In genomic region chr1:51621161-51621560, GRCh38 we compare ENCODE assay signal across 27 cellular contexts. TPM values are rescaled to one million over a fixed set of nuclear protein-coding genes. Genes with fewer than 3 reads are reported as not detected.
A peak's percentile ranks its signal among the peaks of the same experiment; 100 is the strongest.
DNase-seq lines count a peak whose midpoint lies in the region; ATAC-seq and TF ChIP-seq lines count a peak whose summit lies in the region.
"Had no signal": no experiment of that assay in that cellular context is flagged by ENCODE, and none has a peak within 500 bp of the region (broad histone marks: within the 10 kb centered on the region; RNA-seq: fewer than 3 reads in every experiment).

No MANE protein-coding gene starts in this region.

- H3K9me3 ChIP-seq in H9 (ENCODE audit: control insufficient read depth, low read depth, low read length) = no peaks in the 10 kb centered on the region
- peaks cover 4% of the 10 kb centered on the region; the same call in 1 of the 2 replicates for H3K9me3 ChIP-seq in PC-9 (ENCODE audit: insufficient read depth, low read depth)
- H3K9me3 ChIP-seq in smooth muscle cell (replicated peaks; ENCODE audit: low read depth) = no peaks in the 10 kb centered on the region
- H3K9me3 ChIP-seq in ovary = no peaks in the 10 kb centered on the region
- H3K9me3 ChIP-seq: left lung, tibial nerve had no signal

- no peak overlapping the region for H2BK12ac ChIP-seq in H9 (ENCODE audit: insufficient read length, low read depth, low read length)

- H3K27ac Mint-ChIP-seq in H9 = peak overlapping the region in 1 of 3 experiments; percentile 44; a peak in 2 of 7 replicates
- H3K27ac Mint-ChIP-seq: activated CD8-positive, alpha-beta memory T cell treated with anti-CD3 and anti-CD28 coated beads, Interleukin-2, amount 10 ng/mL, durations not matched to agents 7 days and 5 days; activated T-helper 1 cell treated with anti-CD3 and anti-CD28 coated beads, Interleukin-12 subunit alpha, Interleukin-12 subunit beta, Interleukin-2, Interleukin-4 antibody, amounts not matched to agents 30 ng/mL and 10 ng/mL and 1 ng/mL, durations not matched to agents 14 hours and 24 hours and 36 hours; stimulated activated naive CD8-positive, alpha-beta T cell treated with anti-CD3 and anti-CD28 coated beads, Interleukin-15, Interleukin-2, amounts not matched to agents 100 ng/mL and 50 ng/mL, for 24 hours had no signal

- TF ChIP-seq CTCF in H9 (conservative IDR thresholded peaks at IDR 0.05) (no peak), PC-9 (conservative IDR thresholded peaks at IDR 0.05) (no peak), smooth muscle cell (IDR thresholded peaks at IDR 0.05; ENCODE audit: borderline replicate concordance, insufficient read depth, poor library complexity, severe bottlenecking) (no peak), ovary (IDR thresholded peaks at IDR 0.05) (no peak)

- H3K9me2 ChIP-seq in PC-9 (ENCODE audit: insufficient read depth) = no peaks in the 10 kb centered on the region

- H3K36me3 Mint-ChIP-seq in H9 (ENCODE audit: insufficient read depth in 1 of 3, low read depth in 3 of 3) = no peaks in the 10 kb centered on the region
- H3K36me3 Mint-ChIP-seq: activated CD8-positive, alpha-beta memory T cell treated with anti-CD3 and anti-CD28 coated beads, Interleukin-2, amount 10 ng/mL, durations not matched to agents 7 days and 5 days; mesothelial cell of epicardium had no signal

- WGBS in H9 (ENCODE audit: extremely low coverage, insufficient read length, low lambda C conversion rate) = no CpG with 5 or more reads among the region's 7 CpGs
- 69% methylated on average over 7 of the region's 7 CpGs for WGBS in smooth muscle cell (ENCODE audit: low lambda C conversion rate)
- WGBS in ovary, 3 donors = 64 to 86% (median 76%) methylated on average over 7 of the region's 7 CpGs

- H3K27me3 Mint-ChIP-seq in H9 (ENCODE audit: low read depth) = no peaks in the 10 kb centered on the region
- H3K27me3 Mint-ChIP-seq: activated CD8-positive, alpha-beta memory T cell treated with anti-CD3 and anti-CD28 coated beads, Interleukin-2, amount 10 ng/mL, durations not matched to agents 7 days and 5 days; activated naive CD4-positive, alpha-beta T cell treated with anti-CD3 and anti-CD28 coated beads, Interleukin-2, amount 50 U/mL, for 24 hours; central memory CD8-positive, alpha-beta T cell; naive thymus-derived CD4-positive, alpha-beta T cell; stimulated activated naive CD8-positive, alpha-beta T cell treated with anti-CD3 and anti-CD28 coated beads, Interleukin-15, Interleukin-2, amounts not matched to agents 100 ng/mL and 50 ng/mL, for 24 hours had no signal

- no peak overlapping the region for H2BK15ac ChIP-seq in H9 (ENCODE audit: low read depth, low read length)

- peaks cover 7% of the 10 kb centered on the region for H3K23me2 ChIP-seq in H9 (ENCODE audit: insufficient read length, low read depth, low read length, poor library complexity, severe bottlenecking)

- no peak overlapping the region for H2AK5ac ChIP-seq in H9 (ENCODE audit: insufficient read length, low read length)

- H3K14ac ChIP-seq in H9 (ENCODE audit: insufficient read depth, low read length) = no peak overlapping the region

- DNase-seq in H9 (peak; percentile 33), PC-9 (peak in 1 of 2 experiments; percentile 54), epithelial cell of prostate (ENCODE audit: low read depth, low spot score) (no peak), smooth muscle cell (lab: John Stamatoyannopoulos, UW; ENCODE audit: unreplicated experiment) (no peak), ovary (no peak), NCI-H526 (lab: John Stamatoyannopoulos, UW) (no peak)
- DNase-seq: activated CD4-positive, alpha-beta T cell treated with anti-CD3 and anti-CD28 coated beads, Interleukin-2, amount 50 U/mL, for 1 hour; activated CD8-positive, alpha-beta memory T cell treated with anti-CD3 and anti-CD28 coated beads, Interleukin-2, amount 10 ng/mL, durations not matched to agents 7 days and 5 days; anterior cingulate cortex; CD4-positive, CD25-positive, alpha-beta regulatory T cell; KG1; left lung; MV-4-11; naive thymus-derived CD4-positive, alpha-beta T cell; NCI-H1694 treated with DMSO at 0.1 percent for 48 hours; NCI-H2227 treated with DMSO at 0.1 percent for 48 hours; NCI-H748 treated with DMSO at 0.1 percent for 48 hours; T-helper 9 cell had no signal

- no peak overlapping the region for H2BK120ac ChIP-seq in H9 (ENCODE audit: low read depth, low read length, poor library complexity, severe bottlenecking)

- H2AFZ ChIP-seq in H9 (ENCODE audit: low read length) = no peak overlapping the region
- H2AFZ ChIP-seq in PC-9 = no peak overlapping the region
- H2AFZ ChIP-seq in smooth muscle cell (ENCODE audit: low read depth) = no peak overlapping the region

- no peak overlapping the region for H3T11ph ChIP-seq in H9 (ENCODE audit: low read length)

- no peak overlapping the region for H4K8ac ChIP-seq in H9 (replicated peaks; ENCODE audit: insufficient read length, low read depth, low read length)

- H4K91ac ChIP-seq in H9 (ENCODE audit: insufficient read length, low read depth, low read length) = no peak overlapping the region

- no peak overlapping the region for H2BK5ac ChIP-seq in H9 (ENCODE audit: insufficient read length, low read length)

- no peaks in the 10 kb centered on the region for H3K9me3 Mint-ChIP-seq in H9
- H3K9me3 Mint-ChIP-seq: activated naive CD4-positive, alpha-beta T cell treated with anti-CD3 and anti-CD28 coated beads, Interleukin-2, amount 50 U/mL, for 24 hours; activated T-helper 1 cell treated with anti-CD3 and anti-CD28 coated beads, Interleukin-12 subunit alpha, Interleukin-12 subunit beta, Interleukin-2, Interleukin-4 antibody, amounts not matched to agents 30 ng/mL and 10 ng/mL and 1 ng/mL, durations not matched to agents 14 hours and 24 hours and 36 hours; CD4-positive, CD25-positive, alpha-beta regulatory T cell; central memory CD8-positive, alpha-beta T cell; mesothelial cell of epicardium; naive thymus-derived CD4-positive, alpha-beta T cell; stimulated activated naive CD8-positive, alpha-beta T cell treated with anti-CD3 and anti-CD28 coated beads, Interleukin-15, Interleukin-2, amounts not matched to agents 100 ng/mL and 50 ng/mL, for 24 hours had no signal

- ATAC-seq in GM18520 (IDR thresholded peaks at IDR 0.05; ENCODE audit: unreplicated experiment) = no peak
- no peak for ATAC-seq in GM18502 (IDR thresholded peaks at IDR 0.05; ENCODE audit: poor library complexity, unreplicated experiment)
- ATAC-seq: activated CD8-positive, alpha-beta memory T cell treated with anti-CD3 and anti-CD28 coated beads, Interleukin-2, amount 10 ng/mL, durations not matched to agents 7 days and 5 days; left lung; naive thymus-derived CD4-positive, alpha-beta T cell; Right ventricle myocardium inferior had no signal

- POLR2A ChIA-PET in PC-9 (lab: Charles Lee; ENCODE audit: unreplicated experiment) = interaction anchor here (0.6 kb wide), 2 partner anchors 8 to 263 kb away, joined by 5 to 7 read pairs; no protein-coding TSS in a partner anchor

- H3K79me1 ChIP-seq in H9 (ENCODE audit: insufficient read depth, low read depth, low read length, poor library complexity, severe bottlenecking) = peaks cover 3% of the 10 kb centered on the region

- TF ChIP-seq POLR2A in ovary (IDR thresholded peaks at IDR 0.05) = no peak

- H4K20me1 ChIP-seq in H9 (ENCODE audit: control insufficient read depth, insufficient read depth, insufficient read length) = no peaks in the 10 kb centered on the region
- H4K20me1 ChIP-seq in PC-9 (ENCODE audit: insufficient read depth) = no peaks in the 10 kb centered on the region
- peaks cover 38% of the 10 kb centered on the region for H4K20me1 ChIP-seq in smooth muscle cell (ENCODE audit: low read depth)

- H3K79me2 ChIP-seq in H9 (ENCODE audit: insufficient read depth, low read length) (no peaks in the 10 kb centered on the region; the same call in 1 of the 2 replicates), PC-9 (ENCODE audit: low read depth) (peaks cover 92% of the 10 kb centered on the region), smooth muscle cell (ENCODE audit: low read depth) (peaks cover 72% of the 10 kb centered on the region)

- H4K5ac ChIP-seq in H9 (ENCODE audit: insufficient read length, low read depth, low read length) = no peak overlapping the region

- no peaks in the 10 kb centered on the region; the same call in 1 of the 2 replicates for H3K4me1 ChIP-seq in H9 (ENCODE audit: insufficient read depth, low read length)
- peaks cover 68% of the 10 kb centered on the region for H3K4me1 ChIP-seq in PC-9 (replicated peaks; ENCODE audit: insufficient read depth)
- peaks cover 13% of the 10 kb centered on the region for H3K4me1 ChIP-seq in smooth muscle cell (ENCODE audit: low read depth)
- peaks cover 13% of the 10 kb centered on the region for H3K4me1 ChIP-seq in ovary (ENCODE audit: insufficient read depth)

- peaks cover 22 to 23% of the 10 kb centered on the region in 2 experiments for H3K4me1 Mint-ChIP-seq in H9

- no peak overlapping the region for H3K4ac ChIP-seq in H9 (ENCODE audit: low read depth, low read length)

- H2BK20ac ChIP-seq in H9 (ENCODE audit: low read depth, low read length, poor library complexity, severe bottlenecking) = no peak overlapping the region

- H3K9ac ChIP-seq in H9 (ENCODE audit: extremely low read depth, insufficient read length, low read length) = no peak overlapping the region
- H3K9ac ChIP-seq in smooth muscle cell (ENCODE audit: low read depth) = no peak overlapping the region

- H3K27me3 ChIP-seq in H9 (ENCODE audit: insufficient read depth, low read length) = no peaks in the 10 kb centered on the region
- H3K27me3 ChIP-seq in PC-9 (ENCODE audit: insufficient read depth, low read depth) = no peaks in the 10 kb centered on the region
- no peaks in the 10 kb centered on the region for H3K27me3 ChIP-seq in smooth muscle cell (ENCODE audit: low read depth)
- no peaks in the 10 kb centered on the region for H3K27me3 ChIP-seq in ovary
- H3K27me3 ChIP-seq: left lung, tibial nerve had no signal

- H3K18ac ChIP-seq in H9 (ENCODE audit: insufficient read length, low read depth, low read length) = no peak overlapping the region

- H3F3A ChIP-seq in PC-9 (ENCODE audit: insufficient read depth, low read depth) = peaks cover 28% of the 10 kb centered on the region; the same call in 1 of the 2 replicates
- peaks cover 2% of the 10 kb centered on the region for H3F3A ChIP-seq in smooth muscle cell (ENCODE audit: low read depth)

- no peak overlapping the region for H3K4me3 Mint-ChIP-seq in H9
- H3K4me3 Mint-ChIP-seq: activated CD8-positive, alpha-beta memory T cell treated with anti-CD3 and anti-CD28 coated beads, Interleukin-2, amount 10 ng/mL, durations not matched to agents 7 days and 5 days; activated T-helper 1 cell treated with anti-CD3 and anti-CD28 coated beads, Interleukin-12 subunit alpha, Interleukin-12 subunit beta, Interleukin-2, Interleukin-4 antibody, amounts not matched to agents 30 ng/mL and 10 ng/mL and 1 ng/mL, durations not matched to agents 14 hours and 24 hours and 36 hours; central memory CD8-positive, alpha-beta T cell; mesothelial cell of epicardium; stimulated activated naive CD8-positive, alpha-beta T cell treated with anti-CD3 and anti-CD28 coated beads, Interleukin-15, Interleukin-2, amounts not matched to agents 100 ng/mL and 50 ng/mL, for 24 hours had no signal

- intact Hi-C loops in PC-9 (cut with micrococcal nuclease; ENCODE audit: unreplicated experiment) (loop anchor here (5.0 kb wide), 3 partner anchors 41 to 146 kb away; no protein-coding TSS in a partner anchor), ovary (cut with DNase I) (loop anchor here in 3 of 4 donors (10.0 kb wide), 1 partner anchor 144 kb away; no protein-coding TSS in a partner anchor)

- CTCF ChIA-PET in PC-9 (lab: Charles Lee) = no interaction called here

- peaks cover 15% of the 10 kb centered on the region for H3K36me3 ChIP-seq in PC-9 (ENCODE audit: low read depth)
- H3K36me3 ChIP-seq in smooth muscle cell (ENCODE audit: low read depth) = no peaks in the 10 kb centered on the region
- H3K36me3 ChIP-seq in ovary = no peaks in the 10 kb centered on the region
- H3K36me3 ChIP-seq: left lung, tibial nerve had no signal

- BruUV-seq in PC-9 (replicated peaks; lab: Mats Ljungman, UMichigan) = no TSS peak

- no peak for TF ChIP-seq EP300 in ovary (IDR thresholded peaks at IDR 0.05)

- H3K4me2 ChIP-seq in H9 (ENCODE audit: insufficient read depth, insufficient read length, low read length) (no peak overlapping the region), PC-9 (peak overlapping the region; percentile 71), smooth muscle cell (no peak overlapping the region)

- no peak overlapping the region for H3K23ac ChIP-seq in H9 (ENCODE audit: insufficient read length, low read depth, low read length)

- H3K27ac ChIP-seq in H9 (ENCODE audit: insufficient read length, low read depth, low read length) = no peak overlapping the region
- H3K27ac ChIP-seq in PC-9 = peak overlapping the region; percentile 96
- H3K27ac ChIP-seq in epithelial cell of prostate = peak overlapping the region; percentile 71
- H3K27ac ChIP-seq in smooth muscle cell (ENCODE audit: low read depth) = peak overlapping the region; percentile 82
- H3K27ac ChIP-seq in ovary = no peak overlapping the region
- H3K27ac ChIP-seq: left lung had no signal

- H3K4me3 ChIP-seq in PC-9 (peak overlapping the region; percentile 33; the same call in 1 of the 2 replicates), smooth muscle cell (no peak overlapping the region), ovary (no peak overlapping the region)
- H3K4me3 ChIP-seq: left lung, tibial nerve had no signal

- H3K56ac ChIP-seq in H9 (ENCODE audit: insufficient read length, low read depth, low read length) = no peak overlapping the region

RNA-seq across cellular contexts. Expression of gene OSBPL9, which starts 4.3 kb away (rescaled TPM):
- total RNA-seq in H9 (2021) (69.0 and 76.7 TPM in 2 replicates), PC-9 (2021) (149 and 188 TPM in 2 replicates), smooth muscle cell (112 and 117 TPM in 2 replicates), ovary (10 to 100 TPM; 53.1 to 92.4 (median 72.6) TPM)
- polyA plus RNA-seq in smooth muscle cell (64.4 and 66.7 TPM in 2 replicates), ovary (10 to 100 TPM; 65.3 to 73.1 TPM)

Comparison
In these comparisons a context has a peak if more than half of its experiments do, and no peak if none do; other contexts are left out.
1. H3K27ac ChIP-seq: peak in PC-9 (single experiment), epithelial cell of prostate (single experiment) and smooth muscle cell (single experiment); none in H9 (single experiment) and ovary (0 of 2).